16 cellular contexts compared by ENCODE assay signal in the genomic region with DNA sequence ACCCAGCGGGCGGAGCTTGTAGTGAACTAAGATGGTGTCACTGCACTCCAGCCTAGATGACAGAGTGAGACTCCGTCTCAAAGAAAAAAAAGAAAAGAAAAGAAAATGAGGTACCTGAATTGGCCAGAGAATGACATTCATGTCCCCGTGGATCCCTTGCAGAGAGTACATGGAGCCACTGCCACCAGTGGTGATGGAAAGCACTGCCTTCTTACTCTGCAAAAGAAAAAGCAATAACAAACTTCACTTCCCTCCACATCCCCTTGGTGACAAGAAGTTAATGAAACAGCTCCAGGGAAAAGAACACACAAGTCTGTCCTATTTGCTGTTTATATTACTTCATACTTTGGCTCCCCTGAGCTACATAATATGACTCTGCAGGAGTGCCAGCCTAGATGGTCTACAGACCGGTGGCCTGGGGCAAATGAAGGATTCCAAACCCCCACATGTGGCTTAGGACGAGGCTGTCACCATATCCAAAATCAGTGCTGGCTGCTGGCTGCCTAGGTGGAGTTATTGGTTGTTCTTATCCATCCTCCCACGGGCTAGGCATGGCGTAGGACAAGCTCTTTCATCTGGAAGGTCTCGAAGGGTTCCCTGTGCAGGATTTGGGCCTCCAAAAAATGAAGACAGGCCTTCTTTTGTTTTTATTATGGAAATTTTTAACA.
"Had no signal": no experiment of that assay in that cellular context is flagged by ENCODE, and none has a peak within 500 bp of the region (broad histone marks: within the 10 kb centered on the region; RNA-seq: fewer than 3 reads in every experiment).

No MANE protein-coding gene starts in this region.

- DNase-seq: activated CD4-positive, alpha-beta T cell treated with anti-CD3 and anti-CD28 coated beads for 36 hours; activated CD8-positive, alpha-beta T cell treated with anti-CD3 and anti-CD28 coated beads for 36 hours; activated naive CD4-positive, alpha-beta T cell treated with anti-CD3 and anti-CD28 coated beads for 36 hours; left lung; naive B cell; right cardiac atrium; stimulated activated CD4-positive, alpha-beta T cell treated with anti-CD3 and anti-CD28 coated beads, Interleukin-4, amount 100 ng/mL, for 4 hours; stimulated activated CD8-positive, alpha-beta memory T cell treated with anti-CD3 and anti-CD28 coated beads, Interleukin-4, amount 100 ng/mL, for 48 hours; T-helper 1 cell; T1000; upper lobe of left lung; WERI-Rb-1 had no signal

- H3K4me3 ChIP-seq: ascending aorta, hepatocyte, left lung, smooth muscle cell, upper lobe of left lung had no signal

- H3K36me3 ChIP-seq: WERI-Rb-1 had no signal

- H3K79me2 ChIP-seq: hepatocyte had no signal

- H3K27ac ChIP-seq: ascending aorta, hepatocyte, left lung, neutrophil, upper lobe of left lung, WERI-Rb-1 had no signal

- H2AFZ ChIP-seq: hepatocyte had no signal

- H3K27me3 ChIP-seq: ascending aorta, hepatocyte, left lung, neutrophil, upper lobe of left lung had no signal
